ENCODE assay signal across 8 cellular contexts in genomic region chr6:80094017-80094416, GRCh38. TPM values are rescaled to one million over a fixed set of nuclear protein-coding genes. Genes with fewer than 3 reads are reported as not detected.
DNase-seq lines count a peak whose midpoint lies in the region; ATAC-seq, FAIRE-seq and TF ChIP-seq lines count a peak whose summit lies in the region.

No MANE protein-coding gene starts in this region.

- H3K27ac Mint-ChIP-seq in activated B cell treated with CpG ODN at 0.5 μM for 24 hours = no peak overlapping the region

- peak; percentile 44 for DNase-seq in GM03348 (ENCODE audit: low spot score)
- peak; percentile 13 for DNase-seq in HTR-8/SVneo (ENCODE audit: insufficient read length, low spot score)
- DNase-seq in activated B cell treated with CpG ODN at 0.5 μM for 24 hours = no peak
- peak; percentile 22 for DNase-seq in iris pigment epithelial cell (ENCODE audit: low read depth)
- DNase-seq in activated T-cell treated with anti-CD3 and anti-CD28 coated beads, Interleukin-2, amount 50 U/mL, for 48 hours = no peak
- DNase-seq in NCI-H510A (lab: John Stamatoyannopoulos, UW) = no peak
- no peak for DNase-seq in right cardiac atrium

- H3K4me3 ChIP-seq in right cardiac atrium (ENCODE audit: low read length) = no peak overlapping the region

- no peaks in the 10 kb centered on the region for H3K9me3 Mint-ChIP-seq in activated B cell treated with CpG ODN at 0.5 μM for 24 hours

- H3K4me1 Mint-ChIP-seq in activated B cell treated with CpG ODN at 0.5 μM for 24 hours = peaks cover 3% of the 10 kb centered on the region

- CTCF ChIA-PET in activated B cell treated with CpG ODN at 0.5 μM for 24 hours (lab: Charles Lee) = interaction anchor here (1.7 to 1.8 kb wide), 2 partner anchors 9 to 144 kb away, joined by 8 to 12 read pairs; no protein-coding TSS in a partner anchor

- no peak for TF ChIP-seq CTCF in activated B cell treated with CpG ODN at 0.5 μM for 24 hours (IDR thresholded peaks at IDR 0.05)

- no peaks in the 10 kb centered on the region for H3K9me3 ChIP-seq in right cardiac atrium (ENCODE audit: control insufficient read depth, low read length)

- no peak overlapping the region for H3K27ac ChIP-seq in right cardiac atrium (ENCODE audit: low read length)

- H3K27me3 Mint-ChIP-seq in activated B cell treated with CpG ODN at 0.5 μM for 24 hours = peaks cover 4% of the 10 kb centered on the region

- POLR2A ChIA-PET in activated B cell treated with CpG ODN at 0.5 μM for 24 hours (lab: Charles Lee) = no interaction called here

- no peaks in the 10 kb centered on the region for H3K27me3 ChIP-seq in right cardiac atrium (ENCODE audit: control insufficient read depth, insufficient read depth)

- no peaks in the 10 kb centered on the region for H3K4me1 ChIP-seq in right cardiac atrium (ENCODE audit: control insufficient read depth, insufficient read depth, low read length)

- WGBS in right cardiac atrium = 5% methylated on average over 2 of the region's 2 CpGs

- no peak overlapping the region for H3K4me3 Mint-ChIP-seq in activated B cell treated with CpG ODN at 0.5 μM for 24 hours

- FAIRE-seq in A204.1 (lab: Jason Lieb, UNC) (peak; percentile 96), HTR-8/SVneo (lab: Jason Lieb, UNC) (no peak)

- H3K36me3 Mint-ChIP-seq in activated B cell treated with CpG ODN at 0.5 μM for 24 hours (ENCODE audit: low read depth) = no peaks in the 10 kb centered on the region

- intact Hi-C loops in activated B cell treated with CpG ODN at 0.5 μM for 24 hours (cut with micrococcal nuclease) = loop anchor here (1.0 to 2.0 kb wide), 4 partner anchors 145 to 521 kb away; no protein-coding TSS in a partner anchor
- intact Hi-C loops in right cardiac atrium (cut with DNase I) = loop anchor here in 1 of 4 donors (10.0 kb wide), 1 partner anchor 319 kb away; no protein-coding TSS in a partner anchor

- peak; percentile 45 for ATAC-seq in activated B cell treated with CpG ODN at 0.5 μM for 24 hours (ENCODE audit: low read depth)
- no peak for ATAC-seq in right cardiac atrium

RNA-seq across cellular contexts. Expression of gene BCKDHB, which starts 12.5 kb away (rescaled TPM):
- total RNA-seq in activated B cell treated with CpG ODN at 0.5 μM for 24 hours (16.6 and 17.0 TPM in 2 replicates), right cardiac atrium (10 to 100 TPM; 12.3 to 23.9 (median 18.8) TPM)
- 10.9 TPM for polyA plus RNA-seq in right cardiac atrium

Comparison
In these comparisons a context has a peak if more than half of its experiments do, and no peak if none do; other contexts are left out.
1. DNase-seq: peak in GM03348 (single experiment), HTR-8/SVneo (single experiment) and iris pigment epithelial cell (single experiment); none in activated B cell treated with CpG ODN at 0.5 μM for 24 hours (single experiment), activated T-cell treated with anti-CD3 and anti-CD28 coated beads, Interleukin-2, amount 50 U/mL, for 48 hours (0 of 2), NCI-H510A (single experiment) and right cardiac atrium (0 of 3).